Comparison of ENCODE assay signal across 8 cellular contexts in genomic region chr2:162058973-162059668, GRCh38.
DNase-seq lines count a peak whose midpoint lies in the region; ATAC-seq and TF ChIP-seq lines count a peak whose summit lies in the region.

No MANE protein-coding gene starts in this region.

- peak overlapping the region; percentile 34 for H2AFZ ChIP-seq in parathyroid adenoma

- no peak overlapping the region for H3K27ac ChIP-seq in parathyroid adenoma

- H3K79me2 ChIP-seq in parathyroid adenoma, result peaks cover 43% of the 10 kb centered on the region

- H3K9ac ChIP-seq in parathyroid adenoma, result no peak overlapping the region

- H3K36me3 ChIP-seq in parathyroid adenoma (ENCODE audit: control insufficient read depth, insufficient read depth, low read length), result no peaks in the 10 kb centered on the region

- DNase-seq in activated CD4-positive, alpha-beta T cell treated with anti-CD3 and anti-CD28 coated beads for 4 hours, result peak; percentile 35 to 43
- no peak for DNase-seq in activated CD4-positive, alpha-beta T cell treated with anti-CD3 and anti-CD28 coated beads for 1 hour
- DNase-seq in putamen (ENCODE audit: low spot score), result no peak
- no peak for DNase-seq in epidermal melanocyte (ENCODE audit: insufficient read length, low spot score)
- no peak for DNase-seq in NOMO-1 treated with DMSO at 0.1 percent for 48 hours (lab: John Stamatoyannopoulos, UW; ENCODE audit: unreplicated experiment)

- H3K4me3 ChIP-seq in WI38 (ENCODE audit: low read depth, low read length) (peak overlapping the region; percentile 14; the same call in 1 of the 2 replicates), parathyroid adenoma (ENCODE audit: low read depth, low read length) (no peak overlapping the region)

- H3K4me1 ChIP-seq in parathyroid adenoma, result peaks cover 15% of the 10 kb centered on the region

- H3K9me3 ChIP-seq in parathyroid adenoma (ENCODE audit: control insufficient read depth, low read length), result no peaks in the 10 kb centered on the region

- ATAC-seq in HG02870 (IDR thresholded peaks at IDR 0.05; ENCODE audit: unreplicated experiment), result peak; percentile 81

- no peak overlapping the region for H3K4me2 ChIP-seq in parathyroid adenoma (ENCODE audit: low read length)

- no peaks in the 10 kb centered on the region for H3K27me3 ChIP-seq in parathyroid adenoma (ENCODE audit: control insufficient read depth, insufficient read depth, low read length)

- TF ChIP-seq CTCF in WI38 (IDR thresholded peaks at IDR 0.05; ENCODE audit: low read depth, low read length) (no peak), parathyroid adenoma (IDR thresholded peaks at IDR 0.05) (no peak)

Comparison
In these comparisons a context has a peak if more than half of its experiments do, and no peak if none do; other contexts are left out.
1. DNase-seq: peak in activated CD4-positive, alpha-beta T cell treated with anti-CD3 and anti-CD28 coated beads for 4 hours (2 of 2); none in activated CD4-positive, alpha-beta T cell treated with anti-CD3 and anti-CD28 coated beads for 1 hour (single experiment), putamen (single experiment), epidermal melanocyte (single experiment) and NOMO-1 treated with DMSO at 0.1 percent for 48 hours (single experiment).